Comparison of ENCODE assay signal across 1 cellular context in the genomic region with DNA sequence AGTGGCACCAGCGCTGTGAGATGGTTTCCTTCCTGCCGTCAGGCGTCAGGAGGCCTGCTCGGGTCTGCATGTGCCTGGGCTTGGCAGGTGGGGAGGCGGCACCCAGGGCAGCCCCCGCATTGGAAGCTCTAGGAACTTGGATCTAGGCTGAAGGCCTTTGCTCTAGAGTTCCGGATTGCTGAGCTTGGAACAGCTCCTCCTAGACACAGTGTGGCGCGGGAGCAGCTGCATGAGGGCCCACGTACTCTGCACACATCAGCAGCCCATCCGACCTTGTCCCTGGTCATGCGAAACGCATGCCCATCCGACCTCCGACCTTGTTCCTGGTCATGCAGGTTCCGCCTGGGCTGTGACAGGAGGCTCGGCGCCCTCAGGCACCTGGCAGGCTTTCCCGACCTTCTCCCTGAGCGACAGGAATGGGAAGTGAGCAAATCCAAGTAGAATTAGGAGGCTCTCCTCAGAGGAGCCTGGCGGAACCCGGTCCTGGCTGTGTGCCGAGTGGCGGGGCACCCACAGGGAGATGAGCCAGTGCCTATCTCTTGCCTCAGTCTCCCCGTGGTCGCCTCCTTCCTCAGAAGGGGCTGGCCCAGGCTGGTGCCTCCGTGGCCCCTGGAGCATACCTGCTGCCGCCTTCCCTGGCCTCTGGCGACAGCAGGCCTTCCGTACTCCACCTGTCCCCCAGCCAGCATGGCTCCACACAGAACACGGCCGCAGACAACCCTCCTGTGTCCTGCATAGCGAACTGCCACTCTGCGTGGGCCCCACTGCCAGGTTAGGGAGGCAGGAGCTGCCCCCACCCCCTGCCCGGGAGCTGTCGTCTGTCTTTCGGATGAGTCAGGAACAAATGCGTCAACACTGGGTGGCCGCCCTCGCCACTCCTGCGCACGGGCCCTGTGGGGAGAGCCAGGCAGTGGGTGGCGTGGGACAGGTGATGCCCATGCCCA.
TF ChIP-seq lines count a peak whose summit lies in the region.

No MANE protein-coding gene starts in this region.

TF ChIP-seq in GM23338, 12 proteins besides CTCF, POLR2A, EP300 and RAD21 (continued from another document):
- TF ChIP-seq, protein P1, sequence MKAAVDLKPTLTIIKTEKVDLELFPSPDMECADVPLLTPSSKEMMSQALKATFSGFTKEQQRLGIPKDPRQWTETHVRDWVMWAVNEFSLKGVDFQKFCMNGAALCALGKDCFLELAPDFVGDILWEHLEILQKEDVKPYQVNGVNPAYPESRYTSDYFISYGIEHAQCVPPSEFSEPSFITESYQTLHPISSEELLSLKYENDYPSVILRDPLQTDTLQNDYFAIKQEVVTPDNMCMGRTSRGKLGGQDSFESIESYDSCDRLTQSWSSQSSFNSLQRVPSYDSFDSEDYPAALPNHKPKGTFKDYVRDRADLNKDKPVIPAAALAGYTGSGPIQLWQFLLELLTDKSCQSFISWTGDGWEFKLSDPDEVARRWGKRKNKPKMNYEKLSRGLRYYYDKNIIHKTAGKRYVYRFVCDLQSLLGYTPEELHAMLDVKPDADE (IDR thresholded peaks at IDR 0.05): no peak
- no peak for TF ChIP-seq EZH2phosphoT487 (IDR thresholded peaks at IDR 0.05; ENCODE audit: unreplicated experiment)
TF ChIP-seq in GM23338: peak in this region for 0.
